Comparison of ENCODE assay signal across 30 cellular contexts in genomic region chr17:37463039-37463438, GRCh38.
"Had no signal": no experiment of that assay in that cellular context is flagged by ENCODE, and none has a peak within 500 bp of the region (broad histone marks: within the 10 kb centered on the region; RNA-seq: fewer than 3 reads in every experiment).

No MANE protein-coding gene starts in this region.

- H3K27ac ChIP-seq: ascending aorta, cardiac muscle cell, VCaP had no signal

- DNase-seq: activated B cell treated with CpG ODN at 0.5 μM for 24 hours; activated CD4-positive, alpha-beta memory T cell treated with anti-CD3 and anti-CD28 coated beads for 36 hours; activated CD4-positive, alpha-beta T cell treated with anti-CD3 and anti-CD28 coated beads for 4 hours; activated CD4-positive, alpha-beta T cell treated with anti-CD3 and anti-CD28 coated beads, Interleukin-2, amount 10 ng/mL, durations not matched to agents 24 days and 14 days; activated CD4-positive, alpha-beta T cell treated with anti-CD3 and anti-CD28 coated beads, Interleukin-2, amount 50 U/mL, for 1 hour; activated CD4-positive, alpha-beta T cell treated with anti-CD3 and anti-CD28 coated beads, Interleukin-2, amount 50 U/mL, for 4 hours; activated CD4-positive, CD25-positive, alpha-beta regulatory T cell treated with anti-CD3 and anti-CD28 coated beads, Interleukin-2, amount 50 U/mL, for 72 hours; activated CD8-positive, alpha-beta memory T cell treated with anti-CD3 and anti-CD28 coated beads for 24 hours; activated CD8-positive, alpha-beta memory T cell treated with anti-CD3 and anti-CD28 coated beads, Interleukin-2, amount 10 ng/mL, durations not matched to agents 7 days and 5 days; activated CD8-positive, alpha-beta memory T cell treated with anti-CD3 and anti-CD28 coated beads, Interleukin-2, amount 50 U/mL, for 48 hours; activated CD8-positive, alpha-beta T cell treated with anti-CD3 and anti-CD28 coated beads, Interleukin-2, amount 10 ng/mL, durations not matched to agents 7 days and 5 days; activated effector memory CD4-positive, alpha-beta T cell treated with Interleukin-2 at 50 U/mL for 16 hours; activated gamma-delta T cell; activated naive CD4-positive, alpha-beta T cell treated with anti-CD3 and anti-CD28 coated beads, Interleukin-2, amount 10 ng/mL, durations not matched to agents 7 days and 5 days; activated naive CD4-positive, alpha-beta T cell treated with Interleukin-2 at 50 U/mL for 16 hours; activated naive CD8-positive, alpha-beta T cell treated with anti-CD3 and anti-CD28 coated beads, Interleukin-2, amount 10 ng/mL, durations not matched to agents 7 days and 5 days; activated naive CD8-positive, alpha-beta T cell treated with anti-CD3 and anti-CD28 coated beads, Interleukin-2, amount 50 U/mL, for 24 hours; activated T-cell treated with anti-CD3 and anti-CD28 coated beads, Interleukin-2, amount 50 U/mL, for 24 hours; activated T-cell treated with anti-CD3 and anti-CD28 coated beads, Interleukin-2, amount 50 U/mL, for 48 hours; amygdala; anterior cingulate cortex; caudate nucleus; cerebellar nuclear complex; T-helper 2 cell; T-helper 9 cell had no signal

- ATAC-seq: activated CD8-positive, alpha-beta memory T cell treated with anti-CD3 and anti-CD28 coated beads, Interleukin-2, amount 10 ng/mL, durations not matched to agents 7 days and 5 days; activated CD8-positive, alpha-beta T cell treated with anti-CD3 and anti-CD28 coated beads, Interleukin-2, amount 10 ng/mL, durations not matched to agents 7 days and 5 days; activated naive CD8-positive, alpha-beta T cell treated with anti-CD3 and anti-CD28 coated beads, Interleukin-2, amount 50 U/mL, for 24 hours had no signal

- H3K4me3 ChIP-seq: ascending aorta, cardiac muscle cell had no signal

- H3K9me3 ChIP-seq: ascending aorta had no signal

- H3K4me1 ChIP-seq: ascending aorta had no signal

- FAIRE-seq: bronchial epithelial cell, TTC549 had no signal

- H3K27me3 ChIP-seq: ascending aorta, cardiac muscle cell had no signal
